2 cellular contexts compared by ENCODE assay signal in genomic region chr5:14184082-14184481, GRCh38.
A peak's percentile ranks its signal among the peaks of the same experiment; 100 is the strongest.
TF ChIP-seq lines count a peak whose summit lies in the region.

No MANE protein-coding gene starts in this region.

TF ChIP-seq in IMR-90, 13 proteins besides CTCF, POLR2A, EP300 and RAD21:
- TF ChIP-seq MAFK (IDR thresholded peaks at IDR 0.05; ENCODE audit: low read depth, low read length) (0 out of 2 replicates have a peak, but pooled peaks have one; percentile 1), CEBPB (IDR thresholded peaks at IDR 0.05; ENCODE audit: low read depth, low read length) (no peak)

TF ChIP-seq in HepG2, 621 proteins besides CTCF, POLR2A, EP300 and RAD21:
- 0 out of 2 replicates have a peak, but pooled peaks have one; percentile 17 for TF ChIP-seq ZNF644 (CRISPR knock-in tag; IDR thresholded peaks at IDR 0.05; ENCODE audit: low read depth)
- TF ChIP-seq ZNF263 (CRISPR knock-in tag; IDR thresholded peaks at IDR 0.05): peak; percentile 42; the same call in 1 of the 2 replicates
- no peak for TF ChIP-seq ZNF296 (CRISPR knock-in tag; conservative IDR thresholded peaks at IDR 0.05)
TF ChIP-seq in HepG2: peak in this region for 2.
